Comparison of ENCODE assay signal across 31 cellular contexts in genomic region chr16:11570258-11570657, GRCh38. TPM values are rescaled to one million over a fixed set of nuclear protein-coding genes. Genes with fewer than 3 reads are reported as not detected.
DNase-seq lines count a peak whose midpoint lies in the region; ATAC-seq, FAIRE-seq and TF ChIP-seq lines count a peak whose summit lies in the region.
"Had no signal": no experiment of that assay in that cellular context is flagged by ENCODE, and none has a peak within 500 bp of the region (broad histone marks: within the 10 kb centered on the region; RNA-seq: fewer than 3 reads in every experiment).

No MANE protein-coding gene starts in this region.

- POLR2A ChIA-PET in activated CD4-positive, alpha-beta T cell treated with anti-CD3 and anti-CD28 coated beads for 36 hours (lab: Charles Lee) = no interaction called here
- POLR2A ChIA-PET in CD4-positive, alpha-beta T cell (lab: Charles Lee) = interaction anchor here (1.1 kb wide), 1 partner anchor 49 kb away, joined by 3 read pairs; no protein-coding TSS in a partner anchor

- no peak overlapping the region for H3K27ac ChIP-seq in CD4-positive, alpha-beta T cell (ENCODE audit: low read depth, low read length)
- H3K27ac ChIP-seq in neutrophil (peak overlapping the region; percentile 72), pancreas (no peak overlapping the region)
- H3K27ac ChIP-seq: epithelial cell of prostate, KMS-11, prostate gland, testis had no signal

- no peaks in the 10 kb centered on the region for H3K27me3 Mint-ChIP-seq in activated CD4-positive, alpha-beta T cell treated with anti-CD3 and anti-CD28 coated beads for 36 hours
- H3K27me3 Mint-ChIP-seq in CD4-positive, alpha-beta T cell = no peaks in the 10 kb centered on the region
- H3K27me3 Mint-ChIP-seq in immature natural killer cell (ENCODE audit: low read depth in 3 of 3) (peaks cover 26 to 40% (median 33%) of the 10 kb centered on the region in 3 donors), glutamatergic neuron (ENCODE audit: unreplicated experiment) (peaks cover 4% of the 10 kb centered on the region)

- H3K4me1 ChIP-seq in neutrophil (ENCODE audit: control insufficient read depth in 1 of 2, insufficient read depth in 1 of 2, low read depth in 1 of 2, low read length in 1 of 2) (peaks cover 62 to 84% of the 10 kb centered on the region in 2 experiments), pancreas (peaks cover 0 to 3% (median 0%) of the 10 kb centered on the region in 3 donors)
- H3K4me1 ChIP-seq: breast epithelium, prostate gland, testis had no signal

- no peak overlapping the region for H3K4me3 Mint-ChIP-seq in activated CD4-positive, alpha-beta T cell treated with anti-CD3 and anti-CD28 coated beads for 36 hours
- peak overlapping the region; percentile 6 for H3K4me3 Mint-ChIP-seq in CD4-positive, alpha-beta T cell
- H3K4me3 Mint-ChIP-seq in immature natural killer cell (peak overlapping the region; percentile 47 to 76 (median 59)), glutamatergic neuron (ENCODE audit: unreplicated experiment) (no peak overlapping the region)

- H3K4me3 ChIP-seq in neutrophil (ENCODE audit: low read depth in 1 of 2, low read length in 1 of 2) (no peak overlapping the region), pancreas (no peak overlapping the region)
- H3K4me3 ChIP-seq: breast epithelium, prostate gland, sigmoid colon, testis, uterus had no signal

- intact Hi-C loops in activated CD4-positive, alpha-beta T cell treated with anti-CD3 and anti-CD28 coated beads for 36 hours (cut with DNase I, micrococcal nuclease) = no loop called here
- intact Hi-C loops in CD4-positive, alpha-beta T cell (cut with DNase I, micrococcal nuclease) = no loop called here
- intact Hi-C loops in pancreas (cut with DNase I) = no loop called here

- CTCF ChIA-PET in activated CD4-positive, alpha-beta T cell treated with anti-CD3 and anti-CD28 coated beads for 36 hours (lab: Charles Lee) = interaction anchor here (0.8 kb wide), 1 partner anchor 15 kb away, joined by 3 read pairs; no protein-coding TSS in a partner anchor
- CTCF ChIA-PET in CD4-positive, alpha-beta T cell (lab: Charles Lee) = interaction anchor here (1.1 kb wide), 1 partner anchor 38 kb away, joined by 4 read pairs; no protein-coding TSS in a partner anchor

- DNase-seq in activated CD4-positive, alpha-beta T cell treated with anti-CD3 and anti-CD28 coated beads for 36 hours = no peak
- DNase-seq in activated CD4-positive, alpha-beta T cell treated with anti-CD3 and anti-CD28 coated beads, Interleukin-2, amount 50 U/mL, for 1 hour = no peak
- no peak for DNase-seq in CD4-positive, alpha-beta T cell
- no peak for DNase-seq in immature natural killer cell
- DNase-seq in glutamatergic neuron = no peak
- no peak for DNase-seq in pancreas
- no peak for DNase-seq in NCI-H510A (lab: John Stamatoyannopoulos, UW)
- DNase-seq: 8988T; DND-41; effector CD4-positive, alpha-beta T cell; left ventricle myocardium superior; midbrain; MM.1S; NCI-H1417 treated with DMSO at 0.1 percent for 48 hours; NCI-H2081; NCI-H2227 treated with DMSO at 0.1 percent for 48 hours; NCI-H69; SHP77 treated with DMSO at 0.1 percent for 48 hours; sigmoid colon; stimulated activated CD4-positive, alpha-beta T cell treated with anti-CD3 and anti-CD28 coated beads, Interleukin-4, amount 100 ng/mL, for 24 hours; stimulated activated naive CD4-positive, alpha-beta T cell; testis; uterus had no signal

- no peaks in the 10 kb centered on the region for H3K27me3 ChIP-seq in CD4-positive, alpha-beta T cell (ENCODE audit: control insufficient read depth, insufficient read depth, low read length)
- H3K27me3 ChIP-seq in neutrophil (no peaks in the 10 kb centered on the region), pancreas (no peaks in the 10 kb centered on the region)
- H3K27me3 ChIP-seq: breast epithelium, sigmoid colon, testis, uterus had no signal

- no peak for TF ChIP-seq CTCF in CD4-positive, alpha-beta T cell (IDR thresholded peaks at IDR 0.05)
- TF ChIP-seq CTCF in neutrophil (IDR thresholded peaks at IDR 0.05) (no peak), glutamatergic neuron (IDR thresholded peaks at IDR 0.05; ENCODE audit: partially characterized antibody, unreplicated experiment) (no peak), pancreas (IDR thresholded peaks at IDR 0.05) (no peak)

- WGBS in pancreas, 2 donors = 87 to 98% methylated on average over 6 of the region's 6 CpGs

- no peaks in the 10 kb centered on the region for H3K9me3 Mint-ChIP-seq in activated CD4-positive, alpha-beta T cell treated with anti-CD3 and anti-CD28 coated beads for 36 hours (ENCODE audit: low read depth)
- H3K9me3 Mint-ChIP-seq in CD4-positive, alpha-beta T cell = no peaks in the 10 kb centered on the region
- H3K9me3 Mint-ChIP-seq in immature natural killer cell (no peaks in the 10 kb centered on the region), glutamatergic neuron (ENCODE audit: unreplicated experiment) (peaks cover 3% of the 10 kb centered on the region)

- H3K9me3 ChIP-seq in CD4-positive, alpha-beta T cell (ENCODE audit: control insufficient read depth, low read length) = no peaks in the 10 kb centered on the region
- no peaks in the 10 kb centered on the region for H3K9me3 ChIP-seq in neutrophil
- no peaks in the 10 kb centered on the region for H3K9me3 ChIP-seq in pancreas
- H3K9me3 ChIP-seq: breast epithelium, prostate gland, sigmoid colon, testis, uterus had no signal

- ATAC-seq in activated CD4-positive, alpha-beta T cell treated with anti-CD3 and anti-CD28 coated beads for 36 hours = no peak
- ATAC-seq in CD4-positive, alpha-beta T cell (ENCODE audit: poor library complexity) = no peak
- ATAC-seq in pancreas = no peak
- ATAC-seq: HCT116, Panc1 had no signal

- H3K36me3 Mint-ChIP-seq in activated CD4-positive, alpha-beta T cell treated with anti-CD3 and anti-CD28 coated beads for 36 hours (ENCODE audit: low read depth) = peaks cover 37% of the 10 kb centered on the region
- peaks cover 78% of the 10 kb centered on the region for H3K36me3 Mint-ChIP-seq in CD4-positive, alpha-beta T cell (ENCODE audit: low read depth)
- H3K36me3 Mint-ChIP-seq in immature natural killer cell (peaks cover 19 to 38% (median 29%) of the 10 kb centered on the region in 3 donors), glutamatergic neuron (ENCODE audit: unreplicated experiment) (peaks cover 4% of the 10 kb centered on the region)

- no peak for FAIRE-seq in pancreas (lab: Jason Lieb, UNC)
- FAIRE-seq: islet of Langerhans had no signal

- H3K4me1 Mint-ChIP-seq in activated CD4-positive, alpha-beta T cell treated with anti-CD3 and anti-CD28 coated beads for 36 hours = peaks cover 65% of the 10 kb centered on the region
- peaks cover 73% of the 10 kb centered on the region for H3K4me1 Mint-ChIP-seq in CD4-positive, alpha-beta T cell (ENCODE audit: low read depth)
- H3K4me1 Mint-ChIP-seq in immature natural killer cell = peaks cover 94 to 100% of the 10 kb centered on the region in 2 donors
- peaks cover 5% of the 10 kb centered on the region for H3K4me1 Mint-ChIP-seq in glutamatergic neuron (ENCODE audit: low read depth, unreplicated experiment)

- H3K36me3 ChIP-seq in neutrophil (peaks cover 99% of the 10 kb centered on the region), pancreas (no peaks in the 10 kb centered on the region)
- H3K36me3 ChIP-seq: breast epithelium, prostate gland, sigmoid colon, uterus had no signal

- H3K27ac Mint-ChIP-seq in activated CD4-positive, alpha-beta T cell treated with anti-CD3 and anti-CD28 coated beads for 36 hours = peak overlapping the region; percentile 13
- H3K27ac Mint-ChIP-seq in CD4-positive, alpha-beta T cell = peak overlapping the region; percentile 94
- H3K27ac Mint-ChIP-seq in immature natural killer cell = peak overlapping the region; percentile 97 to 100 (median 98)
- H3K27ac Mint-ChIP-seq in glutamatergic neuron (ENCODE audit: unreplicated experiment) = no peak overlapping the region

RNA-seq across cellular contexts. Expression of gene LITAF, which starts 16.5 kb away (rescaled TPM):
- 100 to 1,000 TPM in 1 of 2 experiments, 10 to 100 TPM in 1; 99.0 to 116 TPM for total RNA-seq in activated CD4-positive, alpha-beta T cell treated with anti-CD3 and anti-CD28 coated beads for 36 hours
- total RNA-seq in CD4-positive, alpha-beta T cell = 100 to 1,000 TPM; 226 to 257 TPM
- polyA plus RNA-seq in immature natural killer cell = 1,000 to 10,000 TPM; 1,031 to 1,827 (median 1,086) TPM
- total RNA-seq in glutamatergic neuron (ENCODE audit: unreplicated experiment) = 29.2 TPM
- total RNA-seq in pancreas = 10 to 100 TPM; 26.9 to 85.3 (median 32.3) TPM
- 10 to 100 TPM; 17.6 to 37.3 TPM for polyA plus RNA-seq in pancreas

Comparison
In these comparisons a context has a peak if more than half of its experiments do, and no peak if none do; other contexts are left out.
1. H3K4me3 Mint-ChIP-seq: peak in CD4-positive, alpha-beta T cell (single experiment) and immature natural killer cell (5 of 5); none in activated CD4-positive, alpha-beta T cell treated with anti-CD3 and anti-CD28 coated beads for 36 hours (single experiment) and glutamatergic neuron (single experiment).